Comparison of ENCODE assay signal across 8 cellular contexts in the genomic region with DNA sequence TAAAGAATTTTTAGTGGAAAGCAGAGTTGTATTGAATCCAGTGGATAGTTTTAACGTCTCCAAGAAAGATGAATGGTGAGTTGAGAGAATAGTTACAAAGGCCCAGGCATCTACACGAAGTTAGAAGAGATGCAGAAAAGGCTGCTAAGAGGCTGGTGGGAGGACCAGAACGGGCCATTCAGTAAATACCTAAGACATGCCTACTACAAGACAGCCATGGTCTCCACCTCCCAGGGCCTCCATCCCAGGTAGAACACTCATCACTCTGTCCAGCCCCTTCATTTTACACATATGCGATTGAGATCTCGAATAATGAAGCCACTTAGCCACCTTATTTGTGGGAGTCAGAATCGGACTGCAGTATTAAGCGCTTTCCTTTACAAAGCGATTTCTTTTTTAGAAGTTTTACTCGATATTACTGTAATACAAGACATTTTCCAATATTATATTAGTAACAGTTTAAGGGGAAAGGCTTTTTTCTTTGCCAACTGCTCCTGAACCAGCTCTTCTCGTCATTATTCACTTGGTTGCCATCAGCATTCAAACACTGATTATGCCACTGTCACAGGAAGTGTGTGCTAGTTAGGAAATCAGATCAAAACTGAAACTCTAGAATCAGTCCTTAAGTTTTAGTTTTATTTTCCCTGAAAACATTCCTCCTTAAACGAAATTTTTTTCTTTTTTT. TPM values are rescaled to one million over a fixed set of nuclear protein-coding genes. Genes with fewer than 3 reads are reported as not detected.
A peak's percentile ranks its signal among the peaks of the same experiment; 100 is the strongest.
DNase-seq lines count a peak whose midpoint lies in the region; ATAC-seq and TF ChIP-seq lines count a peak whose summit lies in the region.

No MANE protein-coding gene starts in this region.

- no peak for TF ChIP-seq RAD21 in neural cell (conservative IDR thresholded peaks at IDR 0.05)

- peaks cover 23% of the 10 kb centered on the region for H3K36me3 ChIP-seq in OCI-LY7 (ENCODE audit: insufficient read depth, low read length)
- peaks cover 11% of the 10 kb centered on the region for H3K36me3 ChIP-seq in neural cell (ENCODE audit: insufficient read depth, low read length)

- H2AFZ ChIP-seq in OCI-LY7 (ENCODE audit: low read length), result no peak overlapping the region
- H2AFZ ChIP-seq in neural cell (ENCODE audit: low read depth, low read length), result no peak overlapping the region

- peaks cover 70% of the 10 kb centered on the region for H3K36me3 Mint-ChIP-seq in CD4-positive, alpha-beta T cell (ENCODE audit: low read depth)
- peaks cover 35% of the 10 kb centered on the region for H3K36me3 Mint-ChIP-seq in dendritic cell treated with granulocyte-macrophage colony-stimulating factor and Interleukin-4, amounts not matched to agents 40 ng/mL and 50 ng/mL, for 4 days (ENCODE audit: low read depth)

- H3K4me3 Mint-ChIP-seq in CD4-positive, alpha-beta T cell, result peak overlapping the region; percentile 100
- peak overlapping the region; percentile 93 for H3K4me3 Mint-ChIP-seq in dendritic cell treated with granulocyte-macrophage colony-stimulating factor and Interleukin-4, amounts not matched to agents 40 ng/mL and 50 ng/mL, for 4 days

- peak; percentile 25 for ATAC-seq in CD4-positive, alpha-beta T cell (ENCODE audit: poor library complexity)

- H3K27ac ChIP-seq in CD4-positive, alpha-beta T cell (ENCODE audit: low read depth, low read length), result no peak overlapping the region
- H3K27ac ChIP-seq in OCI-LY7 (ENCODE audit: low read depth, low read length, poor library complexity, severe bottlenecking), result no peak overlapping the region
- peak overlapping the region; percentile 96 for H3K27ac ChIP-seq in neural cell (ENCODE audit: low read length)
- no peak overlapping the region for H3K27ac ChIP-seq in substantia nigra (ENCODE audit: low read depth, low read length, poor library complexity, severe bottlenecking)

- no peak for TF ChIP-seq EP300 in neural cell (conservative IDR thresholded peaks at IDR 0.05; ENCODE audit: poor library complexity, severe bottlenecking)

- peaks cover 18% of the 10 kb centered on the region for H3K4me1 ChIP-seq in OCI-LY7 (ENCODE audit: insufficient read depth, low read length, poor library complexity, severe bottlenecking)

- peak overlapping the region; percentile 97 for H3K27ac Mint-ChIP-seq in CD4-positive, alpha-beta T cell
- peak overlapping the region; percentile 93 for H3K27ac Mint-ChIP-seq in dendritic cell treated with granulocyte-macrophage colony-stimulating factor and Interleukin-4, amounts not matched to agents 40 ng/mL and 50 ng/mL, for 4 days

- TSS peak; percentile 72 for BruUV-seq in OCI-LY7 (replicated peaks; lab: Mats Ljungman, UMichigan)

- peak overlapping the region; percentile 91 for H3K4me3 ChIP-seq in OCI-LY7 (ENCODE audit: low read depth, low read length, poor library complexity, severe bottlenecking)
- peak overlapping the region; percentile 99 for H3K4me3 ChIP-seq in neural cell (ENCODE audit: low read length)

- CTCF ChIA-PET in CD4-positive, alpha-beta T cell (lab: Charles Lee), result interaction anchor here (5.1 kb wide), 1 partner anchor 48 kb away, joined by 18 read pairs; no protein-coding TSS in a partner anchor
- CTCF ChIA-PET in OCI-LY7 (lab: Charles Lee; ENCODE audit: unreplicated experiment) (no interaction called here), HEK293T (lab: Yijun Ruan, JAX) (interaction anchor here (0.7 kb wide), 3 partner anchors 17 to 505 kb away, joined by 3 to 4 read pairs (median 3); no protein-coding TSS in a partner anchor)

- peak overlapping the region; percentile 100 for H3K9ac ChIP-seq in neural cell (ENCODE audit: low read length)

- POLR2A ChIA-PET in CD4-positive, alpha-beta T cell (lab: Charles Lee), result interaction anchor here (0.6 to 3.1 kb wide), 10 partner anchors 8 to 1420 kb away, joined by 3 to 71 read pairs (median 4); no protein-coding TSS in a partner anchor
- POLR2A ChIA-PET in OCI-LY7 (lab: Charles Lee) (interaction anchor here (3.0 kb wide), 1 partner anchor 17 kb away, joined by 14 read pairs; no protein-coding TSS in a partner anchor), HEK293T (lab: Yijun Ruan, JAX) (interaction anchor here (1.0 to 2.3 kb wide), 3 partner anchors 12 to 16 kb away, joined by 3 to 11 read pairs (median 6); no protein-coding TSS in a partner anchor)

- H3K9me3 ChIP-seq in CD4-positive, alpha-beta T cell (ENCODE audit: control insufficient read depth, low read length), result no peaks in the 10 kb centered on the region
- H3K9me3 ChIP-seq in OCI-LY7 (ENCODE audit: low read length) (no peaks in the 10 kb centered on the region), neural cell (ENCODE audit: low read length) (no peaks in the 10 kb centered on the region)

- intact Hi-C loops in CD4-positive, alpha-beta T cell (cut with DNase I, micrococcal nuclease), result loop anchor here (10.0 kb wide), 2 partner anchors 462 to 1268 kb away; no protein-coding TSS in a partner anchor
- intact Hi-C loops in OCI-LY7 (cut with micrococcal nuclease; ENCODE audit: unreplicated experiment), result no loop called here
- intact Hi-C loops in dendritic cell treated with granulocyte-macrophage colony-stimulating factor and Interleukin-4, amounts not matched to agents 40 ng/mL and 50 ng/mL, for 4 days (cut with micrococcal nuclease), result no loop called here

- TF ChIP-seq CTCF in CD4-positive, alpha-beta T cell (IDR thresholded peaks at IDR 0.05), result no peak
- TF ChIP-seq CTCF in OCI-LY7 (conservative IDR thresholded peaks at IDR 0.05; ENCODE audit: low read length) (no peak), neural cell (IDR thresholded peaks at IDR 0.05; ENCODE audit: poor library complexity, severe bottlenecking) (no peak), GM20000 (IDR thresholded peaks at IDR 0.05; ENCODE audit: extremely low read depth, missing control alignments) (no peak)

- H3K9me3 Mint-ChIP-seq in CD4-positive, alpha-beta T cell, result no peaks in the 10 kb centered on the region
- no peaks in the 10 kb centered on the region for H3K9me3 Mint-ChIP-seq in dendritic cell treated with granulocyte-macrophage colony-stimulating factor and Interleukin-4, amounts not matched to agents 40 ng/mL and 50 ng/mL, for 4 days

- DNase-seq in CD4-positive, alpha-beta T cell, result no peak
- DNase-seq in OCI-LY7 (ENCODE audit: low spot score) (no peak), GM20000 (ENCODE audit: low spot score) (no peak), HEK293T (ENCODE audit: extremely low spot score) (no peak), NCI-H748 (lab: John Stamatoyannopoulos, UW; ENCODE audit: unreplicated experiment) (no peak), substantia nigra (lab: John Stamatoyannopoulos, UW) (no peak)

- H3K9me2 ChIP-seq in OCI-LY7 (ENCODE audit: insufficient read depth, low read length), result no peaks in the 10 kb centered on the region
- H3K9me2 ChIP-seq in neural cell (ENCODE audit: insufficient read depth, low read length), result no peaks in the 10 kb centered on the region

- H4K20me1 ChIP-seq in OCI-LY7 (ENCODE audit: insufficient read depth, low read length) (no peaks in the 10 kb centered on the region), neural cell (ENCODE audit: insufficient read depth) (no peaks in the 10 kb centered on the region)

- no peaks in the 10 kb centered on the region for H3K27me3 ChIP-seq in CD4-positive, alpha-beta T cell (ENCODE audit: control insufficient read depth, insufficient read depth, low read length)
- no peaks in the 10 kb centered on the region for H3K27me3 ChIP-seq in neural cell (ENCODE audit: insufficient read depth, low read depth, low read length)

- H3K27me3 Mint-ChIP-seq in CD4-positive, alpha-beta T cell, result no peaks in the 10 kb centered on the region
- H3K27me3 Mint-ChIP-seq in dendritic cell treated with granulocyte-macrophage colony-stimulating factor and Interleukin-4, amounts not matched to agents 40 ng/mL and 50 ng/mL, for 4 days, result no peaks in the 10 kb centered on the region

- H3K4me2 ChIP-seq in OCI-LY7 (ENCODE audit: low read length) (peak overlapping the region; percentile 96), neural cell (ENCODE audit: low read length) (peak overlapping the region; percentile 79)

- H3K79me2 ChIP-seq in OCI-LY7 (ENCODE audit: insufficient read depth, low read depth, low read length) (peaks cover 31% of the 10 kb centered on the region), neural cell (replicated peaks; ENCODE audit: insufficient read depth, low read length) (peaks cover 36% of the 10 kb centered on the region)

- peaks cover 68% of the 10 kb centered on the region for H3K4me1 Mint-ChIP-seq in CD4-positive, alpha-beta T cell (ENCODE audit: low read depth)
- peaks cover 46% of the 10 kb centered on the region for H3K4me1 Mint-ChIP-seq in dendritic cell treated with granulocyte-macrophage colony-stimulating factor and Interleukin-4, amounts not matched to agents 40 ng/mL and 50 ng/mL, for 4 days (ENCODE audit: low read depth)

- no peaks in the 10 kb centered on the region for H3F3A ChIP-seq in neural cell (ENCODE audit: insufficient read depth, low read length, poor library complexity, severe bottlenecking)

TF ChIP-seq in neural cell, 6 proteins besides CTCF, POLR2A, EP300 and RAD21 (continues in another document):
- TF ChIP-seq EZH2 (IDR thresholded peaks at IDR 0.05; ENCODE audit: borderline replicate concordance, insufficient read depth, low read length, poor library complexity, severe bottlenecking), result no peak
- TF ChIP-seq TAF1 (IDR thresholded peaks at IDR 0.05; ENCODE audit: low read depth), result no peak
- TF ChIP-seq POLR2AphosphoS5 (IDR thresholded peaks at IDR 0.05), result no peak

TF ChIP-seq in HEK293T, 16 proteins besides CTCF, POLR2A, EP300 and RAD21 (continues in another document):
- TF ChIP-seq NFRKB (IDR thresholded peaks at IDR 0.05) (no peak), FOXA1 (IDR thresholded peaks at IDR 0.05) (no peak), L3MBTL2 (conservative IDR thresholded peaks at IDR 0.05) (no peak), LEF1 (IDR thresholded peaks at IDR 0.05; ENCODE audit: borderline replicate concordance) (no peak), CTBP1 (IDR thresholded peaks at IDR 0.05; ENCODE audit: borderline replicate concordance) (no peak)
- TF ChIP-seq, protein P1, sequence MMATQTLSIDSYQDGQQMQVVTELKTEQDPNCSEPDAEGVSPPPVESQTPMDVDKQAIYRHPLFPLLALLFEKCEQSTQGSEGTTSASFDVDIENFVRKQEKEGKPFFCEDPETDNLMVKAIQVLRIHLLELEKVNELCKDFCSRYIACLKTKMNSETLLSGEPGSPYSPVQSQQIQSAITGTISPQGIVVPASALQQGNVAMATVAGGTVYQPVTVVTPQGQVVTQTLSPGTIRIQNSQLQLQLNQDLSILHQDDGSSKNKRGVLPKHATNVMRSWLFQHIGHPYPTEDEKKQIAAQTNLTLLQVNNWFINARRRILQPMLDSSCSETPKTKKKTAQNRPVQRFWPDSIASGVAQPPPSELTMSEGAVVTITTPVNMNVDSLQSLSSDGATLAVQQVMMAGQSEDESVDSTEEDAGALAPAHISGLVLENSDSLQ (IDR thresholded peaks at IDR 0.05), result no peak

RNA-seq across cellular contexts. Expression of gene DYNLT1, which starts 1.6 kb away (rescaled TPM):
- 100 to 1,000 TPM; 170 to 182 TPM for total RNA-seq in CD4-positive, alpha-beta T cell
- 23.9 and 29.3 TPM in 2 replicates for total RNA-seq in OCI-LY7 (2014; rRNA removed; shearing (Covaris generic))
- total RNA-seq in OCI-LY7 (2022), result 45.8 and 49.2 TPM in 2 replicates
- 280 and 320 TPM in 2 replicates for polyA plus RNA-seq in neural cell
- 108 and 114 TPM in 2 replicates for polyA minus RNA-seq in neural cell

RNA-seq across cellular contexts. Expression of gene SYTL3, which starts 6.9 kb away (rescaled TPM):
- 10 to 100 TPM; 41.2 to 42.7 TPM for total RNA-seq in CD4-positive, alpha-beta T cell
- total RNA-seq in OCI-LY7 (2014; rRNA removed; shearing (Covaris generic)), result 0.32 TPM in 1 of 2 replicates, not detected in the other
- total RNA-seq in OCI-LY7 (2022), result 0.89 TPM in 2 replicates
- polyA plus RNA-seq in neural cell, result 2.1 and 3.8 TPM in 2 replicates
- polyA minus RNA-seq in neural cell, result 1.9 and 4.3 TPM in 2 replicates

Comparison
In these comparisons a context has a peak if more than half of its experiments do, and no peak if none do; other contexts are left out.
1. RNA of gene SYTL3, which starts 6.9 kb away (total RNA-seq): 41.2 to 42.7 TPM in CD4-positive, alpha-beta T cell; 0.32 to 0.89 TPM in OCI-LY7; every median in the first group is over 10 times any median in the second.
2. intact Hi-C loops: an anchor here in CD4-positive, alpha-beta T cell (10.0 kb wide); none called in OCI-LY7 and dendritic cell treated with granulocyte-macrophage colony-stimulating factor and Interleukin-4, amounts not matched to agents 40 ng/mL and 50 ng/mL, for 4 days.